In genomic region chr16:89904606-89905510, GRCh38 we compare ENCODE assay signal across 2 cellular contexts.
TF ChIP-seq lines count a peak whose summit lies in the region.

No MANE protein-coding gene starts in this region.

TF ChIP-seq in GM12891, 5 proteins besides CTCF, POLR2A, EP300 and RAD21:
- TF ChIP-seq POLR2AphosphoS5 (IDR thresholded peaks at IDR 0.05; ENCODE audit: low read depth, low read length) (peak; percentile 60; the same call in 1 of the 2 replicates), TAF1 (IDR thresholded peaks at IDR 0.05; ENCODE audit: low read depth, low read length) (no peak), PAX5 (IDR thresholded peaks at IDR 0.05; ENCODE audit: insufficient read depth, low read length, severe bottlenecking) (no peak)

TF ChIP-seq in K562, 482 proteins besides CTCF, POLR2A, EP300 and RAD21:
- peak; percentile 50; the same call in 1 of the 2 replicates for TF ChIP-seq MYNN (IDR thresholded peaks at IDR 0.05)
- no peak for TF ChIP-seq MYNN (CRISPR knock-in tag; IDR thresholded peaks at IDR 0.05)
- peak; percentile 11 for TF ChIP-seq HMGN3 (IDR thresholded peaks at IDR 0.05; ENCODE audit: borderline replicate concordance, extremely low read depth, insufficient read length, low read depth, low read length)
- TF ChIP-seq ZNF395 (CRISPR knock-in tag; IDR thresholded peaks at IDR 0.05), result no peak
- TF ChIP-seq ZNF263 (CRISPR knock-in tag; IDR thresholded peaks at IDR 0.05; ENCODE audit: borderline replicate concordance), result no peak
- no peak for TF ChIP-seq SRSF3 (IDR thresholded peaks at IDR 0.05; ENCODE audit: insufficient read depth, low read length)
- no peak for TF ChIP-seq IRF1 (CRISPR knock-in tag; IDR thresholded peaks at IDR 0.05; ENCODE audit: borderline replicate concordance)
- TF ChIP-seq SUPT5H (IDR thresholded peaks at IDR 0.05), result 0 out of 2 replicates have a peak, but pooled peaks have one; percentile 25
- TF ChIP-seq ZNF57 (CRISPR knock-in tag; IDR thresholded peaks at IDR 0.05), result no peak
- TF ChIP-seq RBFOX2 (IDR thresholded peaks at IDR 0.05; ENCODE audit: low read depth, low read length), result 0 out of 2 replicates have a peak, but pooled peaks have one; percentile 26
- TF ChIP-seq TEAD2 (tag; IDR thresholded peaks at IDR 0.05), result no peak
- no peak for TF ChIP-seq HDAC3 (IDR thresholded peaks at IDR 0.05; ENCODE audit: borderline replicate concordance, partially characterized antibody)
- TF ChIP-seq SIX5 (IDR thresholded peaks at IDR 0.05; ENCODE audit: borderline replicate concordance in 1 of 2, insufficient read depth in 1 of 2, low read depth in 1 of 2, low read length in 2 of 2), result no peak
- no peak for TF ChIP-seq HNRNPK (IDR thresholded peaks at IDR 0.05; ENCODE audit: low read depth, low read length, poor library complexity, severe bottlenecking)
- TF ChIP-seq POLR2G (IDR thresholded peaks at IDR 0.05; ENCODE audit: low read depth, low read length), result peak; percentile 62; the same call in 1 of the 2 replicates
- TF ChIP-seq PKNOX1 (IDR thresholded peaks at IDR 0.05), result no peak
